Comparison of ENCODE assay signal across 27 cellular contexts in genomic region chr3:39915027-39915426, GRCh38.
"Had no signal": no experiment of that assay in that cellular context is flagged by ENCODE, and none has a peak within 500 bp of the region (broad histone marks: within the 10 kb centered on the region; RNA-seq: fewer than 3 reads in every experiment).

No MANE protein-coding gene starts in this region.

- H3K9me3 ChIP-seq: stomach, suprapubic skin, testis, thoracic aorta, thyroid gland, tibial artery, tibial nerve, transverse colon, upper lobe of left lung, upper lobe of right lung, uterus had no signal

- H3K27me3 Mint-ChIP-seq: stimulated activated memory B cell treated with anti-CD40 and anti-IgM and Interleukin-4, amounts not matched to agents 10 μg/mL and 1 μg/mL and 100 μg/mL, for 72 hours; stimulated activated naive B cell treated with anti-CD40 and anti-IgM and Interleukin-4, amounts not matched to agents 10 μg/mL and 1 μg/mL and 100 μg/mL, for 72 hours; stimulated activated naive CD8-positive, alpha-beta T cell treated with anti-CD3 and anti-CD28 coated beads, Interleukin-15, amount 100 ng/mL, for 72 hours; stimulated activated naive CD8-positive, alpha-beta T cell treated with anti-CD3 and anti-CD28 coated beads, Interleukin-15, Interleukin-2, amounts not matched to agents 100 ng/mL and 50 ng/mL, for 24 hours; type B pancreatic cell had no signal

- ATAC-seq: stimulated activated effector memory CD8-positive, alpha-beta T cell treated with anti-CD3 and anti-CD28 coated beads, Interleukin-12 subunit alpha, Interleukin-12 subunit beta, amount 100 ng/mL, for 72 hours; stimulated activated memory B cell treated with anti-CD40 and anti-IgM and Interleukin-4, amounts not matched to agents 10 μg/mL and 1 μg/mL and 100 μg/mL, for 72 hours; stimulated activated naive B cell treated with anti-CD40 and anti-IgM and Interleukin-4, amounts not matched to agents 10 μg/mL and 1 μg/mL and 100 μg/mL, for 72 hours; stimulated activated naive CD8-positive, alpha-beta T cell treated with anti-CD3 and anti-CD28 coated beads, Interleukin-15, amount 100 ng/mL, for 72 hours; stimulated activated naive CD8-positive, alpha-beta T cell treated with anti-CD3 and anti-CD28 coated beads, Interleukin-15, Interleukin-2, amounts not matched to agents 100 U/mL and 50 U/mL, for 24 hours; upper lobe of right lung had no signal

- H3K4me1 Mint-ChIP-seq: stimulated activated effector memory CD8-positive, alpha-beta T cell treated with anti-CD3 and anti-CD28 coated beads, Interleukin-12 subunit alpha, Interleukin-12 subunit beta, amount 100 ng/mL, for 72 hours; stimulated activated memory B cell treated with anti-CD40 and anti-IgM and Interleukin-4, amounts not matched to agents 10 μg/mL and 1 μg/mL and 100 μg/mL, for 72 hours; stimulated activated naive B cell treated with anti-CD40 and anti-IgM and Interleukin-4, amounts not matched to agents 10 μg/mL and 1 μg/mL and 100 μg/mL, for 72 hours; stimulated activated naive CD8-positive, alpha-beta T cell treated with anti-CD3 and anti-CD28 coated beads, Interleukin-15, amount 100 ng/mL, for 72 hours had no signal

- H3K4me1 ChIP-seq: upper lobe of left lung, upper lobe of right lung had no signal

- H3K36me3 Mint-ChIP-seq: stimulated activated effector memory CD8-positive, alpha-beta T cell treated with anti-CD3 and anti-CD28 coated beads, Interleukin-12 subunit alpha, Interleukin-12 subunit beta, amount 100 ng/mL, for 72 hours; stimulated activated memory B cell treated with anti-CD40 and anti-IgM and Interleukin-4, amounts not matched to agents 10 μg/mL and 1 μg/mL and 100 μg/mL, for 72 hours; stimulated activated naive B cell treated with anti-CD40 and anti-IgM and Interleukin-4, amounts not matched to agents 10 μg/mL and 1 μg/mL and 100 μg/mL, for 72 hours; type B pancreatic cell had no signal

- H3K27ac ChIP-seq: stomach, suprapubic skin, testis, thoracic aorta, thyroid gland, tibial artery, tibial nerve, transverse colon, upper lobe of left lung, upper lobe of right lung, uterus had no signal

- DNase-seq: stimulated activated CD4-positive, alpha-beta T cell treated with anti-CD3 and anti-CD28 coated beads, Interleukin-2, amount 100 ng/mL, for 48 hours; stimulated activated CD4-positive, alpha-beta T cell treated with anti-CD3 and anti-CD28 coated beads, Interleukin-4, amount 100 ng/mL, for 1 hour; stimulated activated CD4-positive, alpha-beta T cell treated with anti-CD3 and anti-CD28 coated beads, Interleukin-4, amount 100 ng/mL, for 24 hours; stimulated activated CD4-positive, alpha-beta T cell treated with anti-CD3 and anti-CD28 coated beads, Interleukin-4, amount 100 ng/mL, for 4 hours; stimulated activated CD8-positive, alpha-beta memory T cell treated with anti-CD3 and anti-CD28 coated beads, Interleukin-4, amount 100 ng/mL, for 48 hours; stimulated activated naive B cell treated with anti-CD40 and anti-IgM and Interleukin-4, amounts not matched to agents 10 μg/mL and 1 μg/mL and 100 μg/mL, for 72 hours; stimulated activated naive CD4-positive, alpha-beta T cell; stimulated activated naive CD4-positive, alpha-beta T cell treated with Interleukin-2 at 50 U/mL for 16 hours; stimulated activated naive CD8-positive, alpha-beta T cell treated with anti-CD3 and anti-CD28 coated beads, Interleukin-15, amount 100 ng/mL, for 72 hours; stimulated activated naive CD8-positive, alpha-beta T cell treated with anti-CD3 and anti-CD28 coated beads, Interleukin-15, Interleukin-2, amounts not matched to agents 100 U/mL and 50 U/mL, for 24 hours; stomach; substantia nigra; testis; thyroid gland; tibial artery; transverse colon; trophoblast cell; upper lobe of left lung; upper lobe of right lung; uterus had no signal

- H3K36me3 ChIP-seq: stomach, suprapubic skin, thoracic aorta, thyroid gland, tibial artery, tibial nerve, transverse colon, upper lobe of left lung, upper lobe of right lung, uterus had no signal

- H3K27me3 ChIP-seq: stomach, suprapubic skin, testis, thyroid gland, tibial artery, tibial nerve, transverse colon, upper lobe of left lung, upper lobe of right lung, uterus had no signal

- H3K9me3 Mint-ChIP-seq: stimulated activated effector memory CD8-positive, alpha-beta T cell treated with anti-CD3 and anti-CD28 coated beads, Interleukin-12 subunit alpha, Interleukin-12 subunit beta, amount 100 ng/mL, for 72 hours; stimulated activated memory B cell treated with anti-CD40 and anti-IgM and Interleukin-4, amounts not matched to agents 10 μg/mL and 1 μg/mL and 100 μg/mL, for 72 hours; stimulated activated naive CD8-positive, alpha-beta T cell treated with anti-CD3 and anti-CD28 coated beads, Interleukin-15, amount 100 ng/mL, for 72 hours; stimulated activated naive CD8-positive, alpha-beta T cell treated with anti-CD3 and anti-CD28 coated beads, Interleukin-15, Interleukin-2, amounts not matched to agents 100 ng/mL and 50 ng/mL, for 24 hours; type B pancreatic cell had no signal

- H3K4me3 ChIP-seq: stomach, suprapubic skin, testis, thoracic aorta, thyroid gland, tibial artery, tibial nerve, transverse colon, upper lobe of left lung, upper lobe of right lung, uterus had no signal

- H3K4me3 Mint-ChIP-seq: stimulated activated effector memory CD8-positive, alpha-beta T cell treated with anti-CD3 and anti-CD28 coated beads, Interleukin-12 subunit alpha, Interleukin-12 subunit beta, amount 100 ng/mL, for 72 hours; stimulated activated memory B cell treated with anti-CD40 and anti-IgM and Interleukin-4, amounts not matched to agents 10 μg/mL and 1 μg/mL and 100 μg/mL, for 72 hours; stimulated activated naive B cell treated with anti-CD40 and anti-IgM and Interleukin-4, amounts not matched to agents 10 μg/mL and 1 μg/mL and 100 μg/mL, for 72 hours; stimulated activated naive CD8-positive, alpha-beta T cell treated with anti-CD3 and anti-CD28 coated beads, Interleukin-15, amount 100 ng/mL, for 72 hours; stimulated activated naive CD8-positive, alpha-beta T cell treated with anti-CD3 and anti-CD28 coated beads, Interleukin-15, Interleukin-2, amounts not matched to agents 100 ng/mL and 50 ng/mL, for 24 hours; type B pancreatic cell had no signal

- H3K27ac Mint-ChIP-seq: stimulated activated effector memory CD8-positive, alpha-beta T cell treated with anti-CD3 and anti-CD28 coated beads, Interleukin-12 subunit alpha, Interleukin-12 subunit beta, amount 100 ng/mL, for 72 hours; stimulated activated memory B cell treated with anti-CD40 and anti-IgM and Interleukin-4, amounts not matched to agents 10 μg/mL and 1 μg/mL and 100 μg/mL, for 72 hours; stimulated activated naive B cell treated with anti-CD40 and anti-IgM and Interleukin-4, amounts not matched to agents 10 μg/mL and 1 μg/mL and 100 μg/mL, for 72 hours; stimulated activated naive CD8-positive, alpha-beta T cell treated with anti-CD3 and anti-CD28 coated beads, Interleukin-15, amount 100 ng/mL, for 72 hours; stimulated activated naive CD8-positive, alpha-beta T cell treated with anti-CD3 and anti-CD28 coated beads, Interleukin-15, Interleukin-2, amounts not matched to agents 100 ng/mL and 50 ng/mL, for 24 hours; type B pancreatic cell had no signal
